1 cellular context compared by ENCODE assay signal in genomic region chr7:674454-675410, GRCh38.
TF ChIP-seq lines count a peak whose summit lies in the region.

No MANE protein-coding gene starts in this region.

TF ChIP-seq in HepG2, 621 proteins besides CTCF, POLR2A, EP300 and RAD21:
- TF ChIP-seq CHCHD3 (CRISPR knock-in tag; IDR thresholded peaks at IDR 0.05) (no peak), KDM2A (CRISPR knock-in tag; IDR thresholded peaks at IDR 0.05; ENCODE audit: borderline replicate concordance, low read depth) (no peak), SOX13 (IDR thresholded peaks at IDR 0.05) (no peak), SOX13 (CRISPR knock-in tag; conservative IDR thresholded peaks at IDR 0.05 in 1 of 2, IDR thresholded peaks at IDR 0.05 in 1 of 2) (no peak), RBAK (CRISPR knock-in tag; IDR thresholded peaks at IDR 0.05) (no peak), ZNF138 (CRISPR knock-in tag; IDR thresholded peaks at IDR 0.05; ENCODE audit: low read depth) (no peak), HMG20B (CRISPR knock-in tag; conservative IDR thresholded peaks at IDR 0.05) (no peak), E2F1 (CRISPR knock-in tag; IDR thresholded peaks at IDR 0.05) (no peak), CBFB (CRISPR knock-in tag; IDR thresholded peaks at IDR 0.05) (no peak), NCOR1 (IDR thresholded peaks at IDR 0.05; ENCODE audit: borderline replicate concordance, low read length) (no peak), ATF2 (CRISPR knock-in tag; IDR thresholded peaks at IDR 0.05) (no peak), ZMYM3 (CRISPR knock-in tag; IDR thresholded peaks at IDR 0.05) (no peak), EZH2 (conservative IDR thresholded peaks at IDR 0.05; ENCODE audit: low read depth, low read length) (no peak), TAF1 (CRISPR knock-in tag; IDR thresholded peaks at IDR 0.05) (no peak), ZNF337 (CRISPR knock-in tag; IDR thresholded peaks at IDR 0.05; ENCODE audit: borderline replicate concordance, low read depth) (no peak)
- TF ChIP-seq, protein P1, sequence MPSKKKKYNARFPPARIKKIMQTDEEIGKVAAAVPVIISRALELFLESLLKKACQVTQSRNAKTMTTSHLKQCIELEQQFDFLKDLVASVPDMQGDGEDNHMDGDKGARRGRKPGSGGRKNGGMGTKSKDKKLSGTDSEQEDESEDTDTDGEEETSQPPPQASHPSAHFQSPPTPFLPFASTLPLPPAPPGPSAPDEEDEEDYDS (CRISPR knock-in tag; IDR thresholded peaks at IDR 0.05): no peak
- TF ChIP-seq, protein P2, sequence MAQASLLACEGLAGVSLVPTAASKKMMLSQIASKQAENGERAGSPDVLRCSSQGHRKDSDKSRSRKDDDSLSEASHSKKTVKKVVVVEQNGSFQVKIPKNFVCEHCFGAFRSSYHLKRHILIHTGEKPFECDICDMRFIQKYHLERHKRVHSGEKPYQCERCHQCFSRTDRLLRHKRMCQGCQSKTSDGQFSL (CRISPR knock-in tag; IDR thresholded peaks at IDR 0.05): no peak
- TF ChIP-seq, protein P3, sequence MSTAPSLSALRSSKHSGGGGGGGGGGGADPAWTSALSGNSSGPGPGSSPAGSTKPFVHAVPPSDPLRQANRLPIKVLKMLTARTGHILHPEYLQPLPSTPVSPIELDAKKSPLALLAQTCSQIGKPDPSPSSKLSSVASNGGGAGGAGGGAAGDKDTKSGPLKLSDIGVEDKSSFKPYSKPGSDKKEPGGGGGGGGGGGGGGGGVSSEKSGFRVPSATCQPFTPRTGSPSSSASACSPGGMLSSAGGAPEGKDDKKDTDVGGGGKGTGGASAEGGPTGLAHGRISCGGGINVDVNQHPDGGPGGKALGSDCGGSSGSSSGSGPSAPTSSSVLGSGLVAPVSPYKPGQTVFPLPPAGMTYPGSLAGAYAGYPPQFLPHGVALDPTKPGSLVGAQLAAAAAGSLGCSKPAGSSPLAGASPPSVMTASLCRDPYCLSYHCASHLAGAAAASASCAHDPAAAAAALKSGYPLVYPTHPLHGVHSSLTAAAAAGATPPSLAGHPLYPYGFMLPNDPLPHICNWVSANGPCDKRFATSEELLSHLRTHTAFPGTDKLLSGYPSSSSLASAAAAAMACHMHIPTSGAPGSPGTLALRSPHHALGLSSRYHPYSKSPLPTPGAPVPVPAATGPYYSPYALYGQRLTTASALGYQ (CRISPR knock-in tag; IDR thresholded peaks at IDR 0.05): no peak
TF ChIP-seq in HepG2: peak in this region for 0.
